1 cellular context compared by ENCODE assay signal in genomic region chr2:10332402-10333246, GRCh38.
TF ChIP-seq lines count a peak whose summit lies in the region.

No MANE protein-coding gene starts in this region.

TF ChIP-seq in K562, 482 proteins besides CTCF, POLR2A, EP300 and RAD21 (continued from another document and continues in another):
- no peak for TF ChIP-seq KDM4B (IDR thresholded peaks at IDR 0.05; ENCODE audit: borderline replicate concordance in 2 of 2, low read depth in 1 of 2)
- TF ChIP-seq LEF1 (IDR thresholded peaks at IDR 0.05), result no peak
- TF ChIP-seq ZC3H11A (IDR thresholded peaks at IDR 0.05; ENCODE audit: low read depth, low read length), result no peak
- no peak for TF ChIP-seq ZBTB26 (CRISPR knock-in tag; IDR thresholded peaks at IDR 0.05)
- no peak for TF ChIP-seq RBM15 (IDR thresholded peaks at IDR 0.05; ENCODE audit: insufficient read depth, low read length)
- TF ChIP-seq MYC (IDR thresholded peaks at IDR 0.05; ENCODE audit: low read depth, low read length), result no peak
- no peak for TF ChIP-seq MYC (CRISPR knock-in tag; IDR thresholded peaks at IDR 0.05; ENCODE audit: borderline replicate concordance, low read depth)
- TF ChIP-seq ZNF584 (CRISPR knock-in tag; IDR thresholded peaks at IDR 0.05; ENCODE audit: low read depth), result 0 out of 2 replicates have a peak, but pooled peaks have one; percentile 13
- no peak for TF ChIP-seq TSC22D4 (tag; IDR thresholded peaks at IDR 0.05)
- no peak for TF ChIP-seq ZBTB12 (CRISPR knock-in tag; IDR thresholded peaks at IDR 0.05)
- peak; percentile 35; the same call in 1 of the 2 replicates for TF ChIP-seq AFF4 (CRISPR knock-in tag; IDR thresholded peaks at IDR 0.05)
- no peak for TF ChIP-seq SMC3 (conservative IDR thresholded peaks at IDR 0.05; ENCODE audit: insufficient read depth, low read depth, low read length)
- TF ChIP-seq ZNF347 (CRISPR knock-in tag; IDR thresholded peaks at IDR 0.05; ENCODE audit: low read depth), result no peak
- TF ChIP-seq GMEB1 (CRISPR knock-in tag; IDR thresholded peaks at IDR 0.05), result no peak
- no peak for TF ChIP-seq SIN3A (IDR thresholded peaks at IDR 0.05; ENCODE audit: borderline replicate concordance in 2 of 2, control insufficient read depth in 1 of 2, low read depth in 2 of 2, low read length in 2 of 2)
- no peak for TF ChIP-seq CHCHD3 (CRISPR knock-in tag; IDR thresholded peaks at IDR 0.05)
- no peak for TF ChIP-seq SP1 (CRISPR knock-in tag; IDR thresholded peaks at IDR 0.05)
- peak; percentile 61; the same call in 1 of the 2 replicates for TF ChIP-seq ZBTB7A (IDR thresholded peaks at IDR 0.05; ENCODE audit: borderline replicate concordance, control insufficient read depth, low read depth, low read length)
- no peak for TF ChIP-seq PHTF2 (CRISPR knock-in tag; IDR thresholded peaks at IDR 0.05)
- no peak for TF ChIP-seq HNRNPUL1 (IDR thresholded peaks at IDR 0.05; ENCODE audit: low read length)
- peak in 1 of 2 experiments; percentile 65; a peak in 1 of 4 replicates for TF ChIP-seq ZNF639 (CRISPR knock-in tag; conservative IDR thresholded peaks at IDR 0.05 in 1 of 2, IDR thresholded peaks at IDR 0.05 in 1 of 2)
- no peak for TF ChIP-seq NR2C2 (CRISPR knock-in tag; IDR thresholded peaks at IDR 0.05)
- TF ChIP-seq NR2C2 (tag; IDR thresholded peaks at IDR 0.05), result peak; percentile 16; the same call in 1 of the 2 replicates
- peak; percentile 71 for TF ChIP-seq ARID1B (IDR thresholded peaks at IDR 0.05)
- 0 out of 2 replicates have a peak, but pooled peaks have one; percentile 46 for TF ChIP-seq CUX1 (CRISPR knock-in tag; IDR thresholded peaks at IDR 0.05)
- TF ChIP-seq MAFG (tag; conservative IDR thresholded peaks at IDR 0.05), result 0 out of 2 replicates have a peak, but pooled peaks have one; percentile 33
- TF ChIP-seq PTTG1 (tag; IDR thresholded peaks at IDR 0.05; ENCODE audit: low read depth), result no peak
- TF ChIP-seq MED1 (CRISPR knock-in tag; IDR thresholded peaks at IDR 0.05; ENCODE audit: borderline replicate concordance), result no peak
- TF ChIP-seq POLR2G (IDR thresholded peaks at IDR 0.05; ENCODE audit: low read depth, low read length), result no peak
- no peak for TF ChIP-seq TFE3 (CRISPR knock-in tag; IDR thresholded peaks at IDR 0.05)
- TF ChIP-seq GATAD2A (IDR thresholded peaks at IDR 0.05), result peak; percentile 64; the same call in 1 of the 2 replicates
- TF ChIP-seq NELFE (IDR thresholded peaks at IDR 0.05; ENCODE audit: insufficient read depth, insufficient read length), result no peak
- no peak for TF ChIP-seq MNT (conservative IDR thresholded peaks at IDR 0.05)
